Comparison of ENCODE assay signal across 21 cellular contexts in genomic region chr18:38198956-38199355, GRCh38.
DNase-seq lines count a peak whose midpoint lies in the region; ATAC-seq and TF ChIP-seq lines count a peak whose summit lies in the region.
"Had no signal": no experiment of that assay in that cellular context is flagged by ENCODE, and none has a peak within 500 bp of the region (broad histone marks: within the 10 kb centered on the region; RNA-seq: fewer than 3 reads in every experiment).

No MANE protein-coding gene starts in this region.

- no peaks in the 10 kb centered on the region for H3K9me3 ChIP-seq in endodermal cell (ENCODE audit: control insufficient read depth, low read length)
- H3K9me3 ChIP-seq in stomach, result no peaks in the 10 kb centered on the region
- H3K9me3 ChIP-seq: HAP-1, MG63 had no signal

- TF ChIP-seq EP300 in stomach (IDR thresholded peaks at IDR 0.05), result no peak

- peaks cover 8% of the 10 kb centered on the region for H3K4me1 Mint-ChIP-seq in endodermal cell
- H3K4me1 Mint-ChIP-seq: CD8-positive, alpha-beta memory T cell had no signal

- no peaks in the 10 kb centered on the region for H3K79me2 ChIP-seq in mesendoderm (ENCODE audit: control insufficient read depth, insufficient read depth, low read length)

- H3K4me3 ChIP-seq in H7 (ENCODE audit: insufficient read depth, low read depth, low read length) (no peak overlapping the region), endodermal cell (ENCODE audit: low read length) (no peak overlapping the region), mesendoderm (ENCODE audit: low read length) (no peak overlapping the region), stomach (no peak overlapping the region)
- H3K4me3 ChIP-seq: HAP-1, MG63, PC-9 had no signal

- H3K9ac ChIP-seq in endodermal cell (ENCODE audit: extremely low read depth, low read length, poor library complexity, severe bottlenecking) (no peak overlapping the region), mesendoderm (ENCODE audit: low read length) (no peak overlapping the region)

- H3K4me2 ChIP-seq in mesendoderm (ENCODE audit: low read length), result no peak overlapping the region
- H3K4me2 ChIP-seq: PC-9 had no signal

- no peak overlapping the region for H3K4ac ChIP-seq in mesendoderm (ENCODE audit: low read depth, low read length)

- H3K23ac ChIP-seq in mesendoderm (ENCODE audit: low read length), result no peak overlapping the region

- H3K9me3 Mint-ChIP-seq in endodermal cell, result no peaks in the 10 kb centered on the region

- H3K36me3 ChIP-seq in H7 (replicated peaks; ENCODE audit: control insufficient read depth, insufficient read depth, low read length), result no peaks in the 10 kb centered on the region
- no peaks in the 10 kb centered on the region for H3K36me3 ChIP-seq in endodermal cell (ENCODE audit: control insufficient read depth, insufficient read depth, low read length)
- no peaks in the 10 kb centered on the region for H3K36me3 ChIP-seq in mesendoderm (ENCODE audit: control insufficient read depth, insufficient read depth, low read length)
- no peaks in the 10 kb centered on the region for H3K36me3 ChIP-seq in stomach
- H3K36me3 ChIP-seq: HAP-1, MG63 had no signal

- DNase-seq in H7, result peak; percentile 2
- peak; percentile 80 for DNase-seq in NCI-H748 (lab: John Stamatoyannopoulos, UW; ENCODE audit: unreplicated experiment)
- DNase-seq in endodermal cell, result peak; percentile 38
- DNase-seq in mesendoderm, result peak; percentile 15
- DNase-seq in AG20443 (ENCODE audit: low spot score), result no peak
- DNase-seq in stomach, result no peak
- DNase-seq in NOMO-1 treated with DMSO at 0.1 percent for 48 hours (lab: John Stamatoyannopoulos, UW; ENCODE audit: unreplicated experiment), result no peak
- DNase-seq: C1 segment of cervical spinal cord; CD8-positive, alpha-beta memory T cell; DMS79 treated with DMSO at 0.1 percent for 48 hours; MG63; NCI-H1048; NCI-H1436; NCI-H2029 treated with DMSO at 0.1 percent for 48 hours; NCI-H2171; NCI-H446; NCI-H526 treated with DMSO at 0.1 percent for 48 hours; PC-9 had no signal

- no peak overlapping the region for H2AK5ac ChIP-seq in mesendoderm (ENCODE audit: low read length)

- H4K5ac ChIP-seq in mesendoderm (ENCODE audit: low read length), result no peak overlapping the region

- H3K4me3 Mint-ChIP-seq in endodermal cell, result no peak overlapping the region
- H3K4me3 Mint-ChIP-seq: CD8-positive, alpha-beta memory T cell had no signal

- no peak overlapping the region for H3K56ac ChIP-seq in mesendoderm (ENCODE audit: low read length)

- no peaks in the 10 kb centered on the region for H3K27me3 Mint-ChIP-seq in endodermal cell (ENCODE audit: insufficient read depth)
- H3K27me3 Mint-ChIP-seq: CD8-positive, alpha-beta memory T cell had no signal

- no peaks in the 10 kb centered on the region for H3K4me1 ChIP-seq in endodermal cell (ENCODE audit: control insufficient read depth, insufficient read depth, low read length)
- no peaks in the 10 kb centered on the region for H3K4me1 ChIP-seq in mesendoderm (ENCODE audit: control insufficient read depth, low read depth, low read length)
- no peaks in the 10 kb centered on the region for H3K4me1 ChIP-seq in stomach
- H3K4me1 ChIP-seq: HAP-1 had no signal

- H2BK120ac ChIP-seq in mesendoderm (ENCODE audit: low read depth, low read length), result no peak overlapping the region

- no peak for TF ChIP-seq POLR2A in stomach (IDR thresholded peaks at IDR 0.05)

- no peak overlapping the region for H3K18ac ChIP-seq in mesendoderm (ENCODE audit: low read length)

- H4K8ac ChIP-seq in mesendoderm (ENCODE audit: low read depth, low read length), result no peak overlapping the region

- H3K27ac Mint-ChIP-seq in endodermal cell, result no peak overlapping the region
- H3K27ac Mint-ChIP-seq: CD8-positive, alpha-beta memory T cell had no signal

- WGBS in endodermal cell (ENCODE audit: insufficient coverage in 1 of 2, insufficient read length in 1 of 2), 2 experiments, result 67% methylated on average over 1 of the region's 1 CpG; no CpG with 5 or more reads in 1 of the 2 experiments
- WGBS in mesendoderm (ENCODE audit: extremely low coverage, insufficient coverage, low lambda C conversion rate), result no CpG with 5 or more reads among the region's 1 CpG
- WGBS in stomach, 5 donors, result 27 to 52% (median 32%) methylated on average over 1 of the region's 1 CpG

- no peak for ATAC-seq in GM18909 (IDR thresholded peaks at IDR 0.05; ENCODE audit: poor library complexity, unreplicated experiment)

- H2BK5ac ChIP-seq in mesendoderm (ENCODE audit: low read length), result no peak overlapping the region

- H3K79me1 ChIP-seq in mesendoderm (ENCODE audit: low read length), result no peaks in the 10 kb centered on the region

- no peaks in the 10 kb centered on the region for H3K36me3 Mint-ChIP-seq in endodermal cell (ENCODE audit: low read depth)
- H3K36me3 Mint-ChIP-seq: CD8-positive, alpha-beta memory T cell had no signal

- H3K27ac ChIP-seq in endodermal cell (ENCODE audit: low read depth, low read length) (no peak overlapping the region), mesendoderm (ENCODE audit: low read depth, low read length) (no peak overlapping the region), stomach (no peak overlapping the region)
- H3K27ac ChIP-seq: PC-9, RWPE1 had no signal

- TF ChIP-seq CTCF in endodermal cell (conservative IDR thresholded peaks at IDR 0.05), result no peak
- no peak for TF ChIP-seq CTCF in stomach (IDR thresholded peaks at IDR 0.05)

- intact Hi-C loops in stomach (cut with DNase I; ENCODE audit: low total_unique reads), result no loop called here

- H3K27me3 ChIP-seq in H7 (ENCODE audit: control insufficient read depth, insufficient read depth, low read length) (no peaks in the 10 kb centered on the region), endodermal cell (ENCODE audit: control insufficient read depth, insufficient read depth, low read length, poor library complexity, severe bottlenecking) (no peaks in the 10 kb centered on the region), mesendoderm (ENCODE audit: insufficient read depth, low read length, poor library complexity) (no peaks in the 10 kb centered on the region), stomach (no peaks in the 10 kb centered on the region)
- H3K27me3 ChIP-seq: MG63 had no signal

- H2BK15ac ChIP-seq in mesendoderm (replicated peaks; ENCODE audit: low read depth), result no peak overlapping the region

Comparison
In these comparisons a context has a peak if more than half of its experiments do, and no peak if none do; other contexts are left out.
1. DNase-seq: peak in H7 (single experiment), NCI-H748 (single experiment), endodermal cell (single experiment) and mesendoderm (single experiment); none in AG20443 (single experiment), stomach (single experiment) and NOMO-1 treated with DMSO at 0.1 percent for 48 hours (single experiment).